8 cellular contexts compared by ENCODE assay signal in the genomic region with DNA sequence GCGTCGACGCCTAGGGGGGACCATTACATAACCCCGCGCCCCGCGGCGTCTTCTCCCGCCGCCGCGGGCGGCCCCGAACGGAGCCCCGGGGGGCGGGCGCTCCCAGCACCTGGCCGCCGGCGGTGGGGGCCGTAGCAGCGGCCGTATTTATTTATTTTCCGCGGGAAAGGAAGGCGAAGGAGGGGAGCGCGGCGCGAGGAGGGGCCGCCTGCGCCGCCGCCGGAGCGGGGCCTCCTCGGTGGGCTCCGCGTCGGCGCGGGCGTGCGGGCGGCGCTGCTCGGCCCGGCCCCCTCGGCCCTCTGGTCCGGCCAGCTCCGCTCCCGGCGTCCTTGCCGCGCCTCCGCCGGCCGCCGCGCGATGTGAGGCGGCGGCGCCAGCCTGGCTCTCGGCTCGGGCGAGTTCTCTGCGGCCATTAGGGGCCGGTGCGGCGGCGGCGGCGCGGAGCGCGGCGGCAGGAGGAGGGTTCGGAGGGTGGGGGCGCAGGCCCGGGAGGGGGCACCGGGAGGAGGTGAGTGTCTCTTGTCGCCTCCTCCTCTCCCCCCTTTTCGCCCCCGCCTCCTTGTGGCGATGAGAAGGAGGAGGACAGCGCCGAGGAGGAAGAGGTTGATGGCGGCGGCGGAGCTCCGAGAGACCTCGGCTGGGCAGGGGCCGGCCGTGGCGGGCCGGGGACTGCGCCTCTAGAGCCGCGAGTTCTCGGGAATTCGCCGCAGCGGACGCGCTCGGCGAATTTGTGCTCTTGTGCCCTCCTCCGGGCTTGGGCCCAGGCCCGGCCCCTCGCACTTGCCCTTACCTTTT. TPM values are rescaled to one million over a fixed set of nuclear protein-coding genes. Genes with fewer than 3 reads are reported as not detected.
DNase-seq lines count a peak whose midpoint lies in the region; ATAC-seq and TF ChIP-seq lines count a peak whose summit lies in the region.

TSS of gene EP300 (plus strand) at position 570 of the 795 bp plus-strand sequence. CDS start 413 bp downstream, outside the sequence.

- H3K4me3 ChIP-seq in OCI-LY3 (ENCODE audit: low read length) (peak within 1 kb of the TSS; percentile 80), epithelial cell of proximal tubule (ENCODE audit: low read depth, low read length) (peak within 1 kb of the TSS; percentile 91), mucosa of stomach (ENCODE audit: low read length) (peak within 1 kb of the TSS; percentile 93)

- H4K20me1 ChIP-seq in OCI-LY3 (ENCODE audit: insufficient read depth, low read length) = peaks cover 42% of the 10 kb centered on the region

- H3K27ac ChIP-seq in C4-2B (peak within 1 kb of the TSS; percentile 98), OCI-LY3 (ENCODE audit: low read length) (peak within 1 kb of the TSS; percentile 90)

- DNase-seq in activated T-cell treated with anti-CD3 and anti-CD28 coated beads for 48 hours (ENCODE audit: low read depth) = peak; percentile 71
- no peak for DNase-seq in epithelial cell of proximal tubule (ENCODE audit: low read depth)
- peak; percentile 68 to 78 for DNase-seq in stimulated activated CD8-positive, alpha-beta memory T cell treated with anti-CD3 and anti-CD28 coated beads, Interleukin-7, amount 100 ng/mL, for 1 hour (ENCODE audit: low read depth in 2 of 2)

- H3K36me3 ChIP-seq in OCI-LY3 (replicated peaks; ENCODE audit: low read depth, low read length) (peaks cover 19% of the 10 kb centered on the region), mucosa of stomach (ENCODE audit: control insufficient read depth, insufficient read depth, low read length) (no peaks in the 10 kb centered on the region)

- H3K9me3 ChIP-seq in OCI-LY3 (ENCODE audit: insufficient read depth, low read length) (no peaks in the 10 kb centered on the region), mucosa of stomach (ENCODE audit: control insufficient read depth, low read length) (no peaks in the 10 kb centered on the region)

- peaks cover 55% of the 10 kb centered on the region for H3K79me2 ChIP-seq in OCI-LY3 (ENCODE audit: low read length)

- ATAC-seq in GM19035 (IDR thresholded peaks at IDR 0.05; ENCODE audit: unreplicated experiment) (peak; percentile 43), HG03378 (IDR thresholded peaks at IDR 0.05; ENCODE audit: unreplicated experiment) (peak; percentile 41)

- H3K4me2 ChIP-seq in OCI-LY3 (ENCODE audit: low read length) = peak within 1 kb of the TSS; percentile 91

- H3K27me3 ChIP-seq in OCI-LY3 (ENCODE audit: low read depth, low read length) = no peaks in the 10 kb centered on the region
- H3K27me3 ChIP-seq in mucosa of stomach (ENCODE audit: control insufficient read depth, insufficient read depth, low read length) = no peaks in the 10 kb centered on the region

- no peak within 1 kb of the TSS for H2AFZ ChIP-seq in OCI-LY3 (ENCODE audit: low read depth, low read length)

- TF ChIP-seq CTCF in C4-2B (conservative IDR thresholded peaks at IDR 0.05) (no peak), OCI-LY3 (IDR thresholded peaks at IDR 0.05; ENCODE audit: low read depth, low read length) (0 out of 2 replicates have a peak, but pooled peaks have one; percentile 4), epithelial cell of proximal tubule (conservative IDR thresholded peaks at IDR 0.05; ENCODE audit: low read depth, low read length) (no peak)

- peak within 1 kb of the TSS; percentile 90 for H3K9ac ChIP-seq in OCI-LY3 (ENCODE audit: low read length)
- peak within 1 kb of the TSS; percentile 99 for H3K9ac ChIP-seq in mucosa of stomach (ENCODE audit: low read length)

- peaks cover 28% of the 10 kb centered on the region for H3K4me1 ChIP-seq in OCI-LY3 (ENCODE audit: low read length)
- peaks cover 23% of the 10 kb centered on the region for H3K4me1 ChIP-seq in mucosa of stomach (ENCODE audit: control insufficient read depth, insufficient read depth, low read length)

RNA-seq across cellular contexts. Expression of gene EP300, which starts in this region (rescaled TPM):
- 17.1 and 30.0 TPM in 2 replicates for total RNA-seq in epithelial cell of proximal tubule
